Comparison of ENCODE assay signal across 8 cellular contexts in the genomic region with DNA sequence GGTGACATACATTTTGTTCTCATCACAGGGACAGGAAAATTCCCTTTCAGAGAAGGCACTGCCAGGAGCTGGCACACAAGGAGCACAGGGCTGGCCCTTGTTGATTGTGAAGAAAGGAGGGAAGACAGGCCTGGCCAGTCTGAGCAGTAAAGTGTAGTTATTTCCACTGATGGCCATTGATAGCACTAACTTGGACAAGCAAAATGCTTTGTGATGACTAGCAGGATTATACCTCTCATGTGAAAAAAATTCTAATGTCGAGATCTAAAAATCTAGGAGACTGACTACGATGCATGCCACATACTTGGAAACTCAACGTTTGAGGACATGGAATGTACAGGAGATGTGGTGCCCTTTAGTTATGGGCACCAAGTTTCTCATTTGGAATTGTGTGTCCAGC. TPM values are rescaled to one million over a fixed set of nuclear protein-coding genes. Genes with fewer than 3 reads are reported as not detected.
"Had no signal": no experiment of that assay in that cellular context is flagged by ENCODE, and none has a peak within 500 bp of the region (broad histone marks: within the 10 kb centered on the region; RNA-seq: fewer than 3 reads in every experiment).

No MANE protein-coding gene starts in this region.

- H3K27ac ChIP-seq: GM23248 had no signal

- H3K9me3 ChIP-seq: HAP-1 had no signal

- H3K4me2 ChIP-seq: GM23338 had no signal

- H3K36me3 ChIP-seq: HAP-1 had no signal

- DNase-seq: GM23248, GOT3, H7, H9, HCEC 1CT, HFFc6 had no signal

- H3K4me3 ChIP-seq: GM23248, GM23338, HAP-1 had no signal

- H3K4me1 ChIP-seq: HAP-1 had no signal

- H2AFZ ChIP-seq: GM23248, GM23338 had no signal

RNA-seq across cellular contexts. Expression of a gene that starts 54.3 kb away (rescaled TPM):
- total RNA-seq: GM23248 had no signal
